ENCODE assay signal across 8 cellular contexts in genomic region chrX:47093248-47093647, GRCh38. TPM values are rescaled to one million over a fixed set of nuclear protein-coding genes. Genes with fewer than 3 reads are reported as not detected.
DNase-seq lines count a peak whose midpoint lies in the region; ATAC-seq and TF ChIP-seq lines count a peak whose summit lies in the region.

No MANE protein-coding gene starts in this region.

- H3K27me3 ChIP-seq in prostate gland (replicated peaks; ENCODE audit: insufficient read depth) = no peaks in the 10 kb centered on the region

- H3K27ac ChIP-seq in 22Rv1 = no peak overlapping the region
- H3K27ac ChIP-seq in prostate gland = no peak overlapping the region

- DNase-seq in ELR (ENCODE audit: low read depth) = peak; percentile 51
- peak; percentile 24 for DNase-seq in NCI-H345 treated with DMSO at 0.1 percent for 48 hours (lab: John Stamatoyannopoulos, UW; ENCODE audit: unreplicated experiment)
- peak; percentile 36 to 44 for DNase-seq in dermis microvascular lymphatic vessel endothelial cell (ENCODE audit: low read depth in 2 of 2)
- DNase-seq in prostate gland (ENCODE audit: low spot score) = no peak

- 6% methylated on average over 1 of the region's 1 CpG for WGBS in prostate gland

- no peaks in the 10 kb centered on the region for H3K9me3 ChIP-seq in prostate gland

- TF ChIP-seq CTCF in 22Rv1 (IDR thresholded peaks at IDR 0.05) (peak; percentile 61), prostate gland (IDR thresholded peaks at IDR 0.05) (peak in 3 of 4 experiments; percentile 21 to 54 (median 45))

- intact Hi-C loops in prostate gland (cut with DNase I) = loop anchor here (5.0 kb wide), 1 partner anchor 191 kb away; no protein-coding TSS in a partner anchor

- H3K4me3 ChIP-seq in prostate gland = no peak overlapping the region

- H3K36me3 ChIP-seq in prostate gland = no peaks in the 10 kb centered on the region

- no peak for ATAC-seq in HG03439 (IDR thresholded peaks at IDR 0.05; ENCODE audit: unreplicated experiment)
- ATAC-seq in GM19467 (IDR thresholded peaks at IDR 0.05; ENCODE audit: unreplicated experiment) = no peak
- ATAC-seq in HG03442 (IDR thresholded peaks at IDR 0.05; ENCODE audit: unreplicated experiment) = no peak

- H3K4me1 ChIP-seq in prostate gland (replicated peaks) = no peaks in the 10 kb centered on the region

- no peak for TF ChIP-seq POLR2A in prostate gland (IDR thresholded peaks at IDR 0.05)

RNA-seq across cellular contexts. Expression of gene RGN, which starts 15.0 kb away (rescaled TPM):
- total RNA-seq in dermis microvascular lymphatic vessel endothelial cell (0.26 and 0.51 TPM in 2 replicates), prostate gland (10 to 100 TPM in 1 of 2 donors, 1 to 10 TPM in 1; 3.6 to 10.5 TPM)

RNA-seq across cellular contexts. Expression of gene NDUFB11, which starts 51.3 kb away (rescaled TPM):
- total RNA-seq in dermis microvascular lymphatic vessel endothelial cell = 63.5 and 69.4 TPM in 2 replicates
- total RNA-seq in prostate gland = 100 to 1,000 TPM in 1 of 2 donors, 10 to 100 TPM in 1; 85.3 to 131 TPM

RNA-seq across cellular contexts. Expression of gene RBM10, which starts 51.8 kb away (rescaled TPM):
- total RNA-seq in dermis microvascular lymphatic vessel endothelial cell (37.2 and 38.4 TPM in 2 replicates), prostate gland (10 to 100 TPM; 45.0 to 49.0 TPM)
